8 cellular contexts compared by ENCODE assay signal in the genomic region with DNA sequence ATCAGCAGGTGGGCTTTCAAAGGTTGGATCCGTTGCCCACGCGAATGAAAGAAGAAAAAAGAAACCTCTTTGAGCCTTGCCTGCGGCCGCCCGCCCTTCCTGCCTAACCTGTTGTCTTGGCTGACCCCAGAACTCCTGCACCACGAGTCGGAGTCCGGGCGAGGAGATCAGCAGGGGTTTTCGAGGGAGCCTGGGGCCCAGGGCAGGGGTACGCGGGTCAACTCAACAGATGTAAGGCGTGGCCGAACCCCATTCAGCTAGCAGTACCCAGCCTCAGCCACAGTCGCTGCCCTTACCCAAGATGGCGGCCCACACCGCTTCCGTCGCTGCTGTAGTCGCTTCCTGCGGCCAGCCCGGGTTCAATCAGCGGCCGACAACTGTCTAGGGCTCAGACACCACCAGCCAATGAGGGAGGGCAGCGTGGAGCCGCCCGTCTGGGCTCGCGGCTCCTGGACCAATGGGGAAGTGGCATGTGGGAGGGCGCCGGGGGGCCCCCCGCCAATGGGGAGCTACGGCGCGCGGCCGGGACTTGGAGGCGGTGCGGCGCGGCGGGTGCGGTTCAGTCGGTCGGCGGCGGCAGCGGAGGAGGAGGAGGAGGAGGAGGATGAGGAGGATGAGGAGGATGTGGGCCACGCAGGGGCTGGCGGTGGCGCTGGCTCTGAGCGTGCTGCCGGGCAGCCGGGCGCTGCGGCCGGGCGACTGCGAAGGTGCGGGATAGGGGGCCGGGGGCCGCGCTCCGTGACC. TPM values are rescaled to one million over a fixed set of nuclear protein-coding genes. Genes with fewer than 3 reads are reported as not detected.
A peak's percentile ranks its signal among the peaks of the same experiment; 100 is the strongest.
DNase-seq lines count a peak whose midpoint lies in the region; ATAC-seq, FAIRE-seq and TF ChIP-seq lines count a peak whose summit lies in the region.

A gene (plus strand): TSS at position 562 of the 744 bp plus-strand sequence. CDS start 52 bp downstream, at position 614.

- H3K36me3 Mint-ChIP-seq in chondrocyte (ENCODE audit: low read depth) = peaks cover 5% of the 10 kb centered on the region

- no peaks in the 10 kb centered on the region for H3K27me3 Mint-ChIP-seq in chondrocyte (ENCODE audit: low read depth)

- H3K4me1 ChIP-seq in kidney (ENCODE audit: control insufficient read depth in 1 of 2, insufficient read depth in 1 of 2, low read depth in 1 of 2, low read length in 2 of 2) = peaks cover 18 to 21% of the 10 kb centered on the region in 2 donors

- TF ChIP-seq CTCF in chondrocyte (IDR thresholded peaks at IDR 0.05) (no peak), kidney (IDR thresholded peaks at IDR 0.05; ENCODE audit: borderline replicate concordance, extremely low read depth, insufficient read depth) (peak; percentile 6)

- peak within 1 kb of the TSS; percentile 98 for H3K27ac Mint-ChIP-seq in chondrocyte (ENCODE audit: unreplicated experiment)

- no peaks in the 10 kb centered on the region for H3K9me3 ChIP-seq in kidney (ENCODE audit: control insufficient read depth in 1 of 2, low read length in 2 of 2)

- peak within 1 kb of the TSS; percentile 94 to 97 for H3K27ac ChIP-seq in kidney (ENCODE audit: low read depth in 2 of 2, low read length in 2 of 2)

- intact Hi-C loops in kidney (cut with DNase I) = no loop called here

- peak; percentile 94 for ATAC-seq in HG03439 (IDR thresholded peaks at IDR 0.05; ENCODE audit: unreplicated experiment)

- peak; percentile 99 for DNase-seq in Ammon's horn (ENCODE audit: low spot score)
- peak; percentile 85 for DNase-seq in NCI-H510A treated with DMSO at 0.1 percent for 48 hours (lab: John Stamatoyannopoulos, UW)
- peak; percentile 93 for DNase-seq in activated CD4-positive, alpha-beta T cell treated with anti-CD3 and anti-CD28 coated beads for 24 hours (ENCODE audit: low read depth in 2 of 2)
- DNase-seq in chondrocyte (ENCODE audit: low spot score) = peak; percentile 99
- peak; percentile 100 for DNase-seq in kidney
- DNase-seq in stimulated activated CD4-positive, alpha-beta T cell treated with anti-CD3 and anti-CD28 coated beads, Interleukin-15, amount 100 ng/mL, for 24 hours = peak; percentile 98

- peak; percentile 93 for FAIRE-seq in kidney (lab: Jason Lieb, UNC)

- TF ChIP-seq POLR2A in GM19193 (IDR thresholded peaks at IDR 0.05; ENCODE audit: extremely low read depth, insufficient read depth, insufficient read length) = peak; percentile 96

- peaks cover 8 to 9% of the 10 kb centered on the region in 2 donors for H3K36me3 ChIP-seq in kidney (ENCODE audit: control insufficient read depth in 1 of 2, insufficient read depth in 2 of 2, low read length in 2 of 2)

- peak within 1 kb of the TSS; percentile 84 to 96 for H3K9ac ChIP-seq in kidney (ENCODE audit: low read length in 2 of 2)

- H3K4me3 Mint-ChIP-seq in chondrocyte (ENCODE audit: unreplicated experiment) = peak within 1 kb of the TSS; percentile 97

- H3K4me3 ChIP-seq in kidney (ENCODE audit: low read length in 2 of 2) = peak within 1 kb of the TSS; percentile 90 to 93

- peaks cover 44% of the 10 kb centered on the region for H3K4me1 Mint-ChIP-seq in chondrocyte (ENCODE audit: low read depth)

- no peaks in the 10 kb centered on the region for H3K9me3 Mint-ChIP-seq in chondrocyte (ENCODE audit: low read depth)

RNA-seq across cellular contexts. Expression of the gene that starts here (rescaled TPM):
- total RNA-seq in chondrocyte = 97.5 to 118 TPM (median 114 TPM) in 3 replicates
- total RNA-seq in kidney = 96.5 TPM
- polyA plus RNA-seq in kidney (ENCODE audit: insufficient read depth, low read depth, low replicate concordance) = 224 TPM

Comparison
In these comparisons a context has a peak if more than half of its experiments do, and no peak if none do; other contexts are left out.
1. Peak in every context shown above with its lines: DNase-seq, ATAC-seq, H3K4me3 ChIP-seq and H3K27ac ChIP-seq.